ENCODE assay signal across 1 cellular context in genomic region chr16:29745126-29745852, GRCh38.
TF ChIP-seq lines count a peak whose summit lies in the region.

No MANE protein-coding gene starts in this region.

TF ChIP-seq in WTC11, 78 proteins besides CTCF, POLR2A, EP300 and RAD21 (continued from another document):
- TF ChIP-seq ZNF423 (CRISPR knock-in tag; IDR thresholded peaks at IDR 0.05) (no peak), ZNF219 (CRISPR knock-in tag; IDR thresholded peaks at IDR 0.05; ENCODE audit: borderline replicate concordance) (no peak), RELA (CRISPR knock-in tag; IDR thresholded peaks at IDR 0.05; ENCODE audit: borderline replicate concordance) (no peak), ZNF671 (CRISPR knock-in tag; IDR thresholded peaks at IDR 0.05) (0 out of 2 replicates have a peak, but pooled peaks have one; percentile 12), ARID4B (CRISPR knock-in tag; IDR thresholded peaks at IDR 0.05; ENCODE audit: borderline replicate concordance) (no peak), CBFB (CRISPR knock-in tag; IDR thresholded peaks at IDR 0.05; ENCODE audit: low read depth) (0 out of 2 replicates have a peak, but pooled peaks have one; percentile 5), MYBL2 (CRISPR knock-in tag; IDR thresholded peaks at IDR 0.05) (no peak), FOXK1 (CRISPR knock-in tag; IDR thresholded peaks at IDR 0.05) (no peak), ZSCAN18 (CRISPR knock-in tag; IDR thresholded peaks at IDR 0.05) (no peak), MXD4 (CRISPR knock-in tag; IDR thresholded peaks at IDR 0.05; ENCODE audit: borderline replicate concordance) (no peak), NFE2L1 (CRISPR knock-in tag; IDR thresholded peaks at IDR 0.05) (no peak), OVOL2 (CRISPR knock-in tag; IDR thresholded peaks at IDR 0.05; ENCODE audit: borderline replicate concordance) (no peak), ELF4 (CRISPR knock-in tag; IDR thresholded peaks at IDR 0.05; ENCODE audit: low read depth) (no peak), ZNF232 (CRISPR knock-in tag; IDR thresholded peaks at IDR 0.05) (peak; percentile 73), NFATC4 (CRISPR knock-in tag; IDR thresholded peaks at IDR 0.05) (no peak), NR2C2 (CRISPR knock-in tag; IDR thresholded peaks at IDR 0.05) (no peak), ATF2 (CRISPR knock-in tag; IDR thresholded peaks at IDR 0.05; ENCODE audit: borderline replicate concordance, low read depth) (no peak), NR1H2 (CRISPR knock-in tag; IDR thresholded peaks at IDR 0.05) (no peak), ZNF416 (CRISPR knock-in tag; IDR thresholded peaks at IDR 0.05) (no peak), PRRX2 (CRISPR knock-in tag; IDR thresholded peaks at IDR 0.05) (no peak), ATF1 (CRISPR knock-in tag; IDR thresholded peaks at IDR 0.05) (no peak), RORB (CRISPR knock-in tag; IDR thresholded peaks at IDR 0.05) (no peak), TEAD1 (CRISPR knock-in tag; IDR thresholded peaks at IDR 0.05) (no peak), SMAD3 (CRISPR knock-in tag; IDR thresholded peaks at IDR 0.05; ENCODE audit: borderline replicate concordance) (no peak), ATF3 (CRISPR knock-in tag; conservative IDR thresholded peaks at IDR 0.05) (no peak), TP53 (CRISPR knock-in tag; IDR thresholded peaks at IDR 0.05) (no peak; the same call in 1 of the 2 replicates), ZNF121 (CRISPR knock-in tag; IDR thresholded peaks at IDR 0.05) (peak; percentile 95), ESRRA (CRISPR knock-in tag; IDR thresholded peaks at IDR 0.05; ENCODE audit: borderline replicate concordance) (no peak), FOXP1 (CRISPR knock-in tag; IDR thresholded peaks at IDR 0.05; ENCODE audit: borderline replicate concordance) (no peak), ZNF317 (CRISPR knock-in tag; IDR thresholded peaks at IDR 0.05; ENCODE audit: borderline replicate concordance, low read depth) (no peak), GABPB1 (CRISPR knock-in tag; IDR thresholded peaks at IDR 0.05) (no peak), ETV6 (CRISPR knock-in tag; IDR thresholded peaks at IDR 0.05) (no peak)
- TF ChIP-seq, protein P1, sequence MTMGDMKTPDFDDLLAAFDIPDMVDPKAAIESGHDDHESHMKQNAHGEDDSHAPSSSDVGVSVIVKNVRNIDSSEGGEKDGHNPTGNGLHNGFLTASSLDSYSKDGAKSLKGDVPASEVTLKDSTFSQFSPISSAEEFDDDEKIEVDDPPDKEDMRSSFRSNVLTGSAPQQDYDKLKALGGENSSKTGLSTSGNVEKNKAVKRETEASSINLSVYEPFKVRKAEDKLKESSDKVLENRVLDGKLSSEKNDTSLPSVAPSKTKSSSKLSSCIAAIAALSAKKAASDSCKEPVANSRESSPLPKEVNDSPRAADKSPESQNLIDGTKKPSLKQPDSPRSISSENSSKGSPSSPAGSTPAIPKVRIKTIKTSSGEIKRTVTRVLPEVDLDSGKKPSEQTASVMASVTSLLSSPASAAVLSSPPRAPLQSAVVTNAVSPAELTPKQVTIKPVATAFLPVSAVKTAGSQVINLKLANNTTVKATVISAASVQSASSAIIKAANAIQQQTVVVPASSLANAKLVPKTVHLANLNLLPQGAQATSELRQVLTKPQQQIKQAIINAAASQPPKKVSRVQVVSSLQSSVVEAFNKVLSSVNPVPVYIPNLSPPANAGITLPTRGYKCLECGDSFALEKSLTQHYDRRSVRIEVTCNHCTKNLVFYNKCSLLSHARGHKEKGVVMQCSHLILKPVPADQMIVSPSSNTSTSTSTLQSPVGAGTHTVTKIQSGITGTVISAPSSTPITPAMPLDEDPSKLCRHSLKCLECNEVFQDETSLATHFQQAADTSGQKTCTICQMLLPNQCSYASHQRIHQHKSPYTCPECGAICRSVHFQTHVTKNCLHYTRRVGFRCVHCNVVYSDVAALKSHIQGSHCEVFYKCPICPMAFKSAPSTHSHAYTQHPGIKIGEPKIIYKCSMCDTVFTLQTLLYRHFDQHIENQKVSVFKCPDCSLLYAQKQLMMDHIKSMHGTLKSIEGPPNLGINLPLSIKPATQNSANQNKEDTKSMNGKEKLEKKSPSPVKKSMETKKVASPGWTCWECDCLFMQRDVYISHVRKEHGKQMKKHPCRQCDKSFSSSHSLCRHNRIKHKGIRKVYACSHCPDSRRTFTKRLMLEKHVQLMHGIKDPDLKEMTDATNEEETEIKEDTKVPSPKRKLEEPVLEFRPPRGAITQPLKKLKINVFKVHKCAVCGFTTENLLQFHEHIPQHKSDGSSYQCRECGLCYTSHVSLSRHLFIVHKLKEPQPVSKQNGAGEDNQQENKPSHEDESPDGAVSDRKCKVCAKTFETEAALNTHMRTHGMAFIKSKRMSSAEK (CRISPR knock-in tag; IDR thresholded peaks at IDR 0.05; ENCODE audit: borderline replicate concordance) = no peak
- TF ChIP-seq, protein P2, sequence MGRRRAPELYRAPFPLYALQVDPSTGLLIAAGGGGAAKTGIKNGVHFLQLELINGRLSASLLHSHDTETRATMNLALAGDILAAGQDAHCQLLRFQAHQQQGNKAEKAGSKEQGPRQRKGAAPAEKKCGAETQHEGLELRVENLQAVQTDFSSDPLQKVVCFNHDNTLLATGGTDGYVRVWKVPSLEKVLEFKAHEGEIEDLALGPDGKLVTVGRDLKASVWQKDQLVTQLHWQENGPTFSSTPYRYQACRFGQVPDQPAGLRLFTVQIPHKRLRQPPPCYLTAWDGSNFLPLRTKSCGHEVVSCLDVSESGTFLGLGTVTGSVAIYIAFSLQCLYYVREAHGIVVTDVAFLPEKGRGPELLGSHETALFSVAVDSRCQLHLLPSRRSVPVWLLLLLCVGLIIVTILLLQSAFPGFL (CRISPR knock-in tag; IDR thresholded peaks at IDR 0.05; ENCODE audit: borderline replicate concordance) = no peak
- TF ChIP-seq, protein P3, sequence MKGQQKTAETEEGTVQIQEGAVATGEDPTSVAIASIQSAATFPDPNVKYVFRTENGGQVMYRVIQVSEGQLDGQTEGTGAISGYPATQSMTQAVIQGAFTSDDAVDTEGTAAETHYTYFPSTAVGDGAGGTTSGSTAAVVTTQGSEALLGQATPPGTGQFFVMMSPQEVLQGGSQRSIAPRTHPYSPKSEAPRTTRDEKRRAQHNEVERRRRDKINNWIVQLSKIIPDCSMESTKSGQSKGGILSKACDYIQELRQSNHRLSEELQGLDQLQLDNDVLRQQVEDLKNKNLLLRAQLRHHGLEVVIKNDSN (CRISPR knock-in tag; IDR thresholded peaks at IDR 0.05) = no peak
- TF ChIP-seq, protein P4, sequence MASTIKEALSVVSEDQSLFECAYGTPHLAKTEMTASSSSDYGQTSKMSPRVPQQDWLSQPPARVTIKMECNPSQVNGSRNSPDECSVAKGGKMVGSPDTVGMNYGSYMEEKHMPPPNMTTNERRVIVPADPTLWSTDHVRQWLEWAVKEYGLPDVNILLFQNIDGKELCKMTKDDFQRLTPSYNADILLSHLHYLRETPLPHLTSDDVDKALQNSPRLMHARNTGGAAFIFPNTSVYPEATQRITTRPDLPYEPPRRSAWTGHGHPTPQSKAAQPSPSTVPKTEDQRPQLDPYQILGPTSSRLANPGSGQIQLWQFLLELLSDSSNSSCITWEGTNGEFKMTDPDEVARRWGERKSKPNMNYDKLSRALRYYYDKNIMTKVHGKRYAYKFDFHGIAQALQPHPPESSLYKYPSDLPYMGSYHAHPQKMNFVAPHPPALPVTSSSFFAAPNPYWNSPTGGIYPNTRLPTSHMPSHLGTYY (CRISPR knock-in tag; IDR thresholded peaks at IDR 0.05) = no peak
- TF ChIP-seq, protein P5, sequence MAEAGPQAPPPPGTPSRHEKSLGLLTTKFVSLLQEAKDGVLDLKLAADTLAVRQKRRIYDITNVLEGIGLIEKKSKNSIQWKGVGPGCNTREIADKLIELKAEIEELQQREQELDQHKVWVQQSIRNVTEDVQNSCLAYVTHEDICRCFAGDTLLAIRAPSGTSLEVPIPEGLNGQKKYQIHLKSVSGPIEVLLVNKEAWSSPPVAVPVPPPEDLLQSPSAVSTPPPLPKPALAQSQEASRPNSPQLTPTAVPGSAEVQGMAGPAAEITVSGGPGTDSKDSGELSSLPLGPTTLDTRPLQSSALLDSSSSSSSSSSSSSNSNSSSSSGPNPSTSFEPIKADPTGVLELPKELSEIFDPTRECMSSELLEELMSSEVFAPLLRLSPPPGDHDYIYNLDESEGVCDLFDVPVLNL (CRISPR knock-in tag; IDR thresholded peaks at IDR 0.05; ENCODE audit: borderline replicate concordance, low read depth) = no peak
- TF ChIP-seq, protein P6, sequence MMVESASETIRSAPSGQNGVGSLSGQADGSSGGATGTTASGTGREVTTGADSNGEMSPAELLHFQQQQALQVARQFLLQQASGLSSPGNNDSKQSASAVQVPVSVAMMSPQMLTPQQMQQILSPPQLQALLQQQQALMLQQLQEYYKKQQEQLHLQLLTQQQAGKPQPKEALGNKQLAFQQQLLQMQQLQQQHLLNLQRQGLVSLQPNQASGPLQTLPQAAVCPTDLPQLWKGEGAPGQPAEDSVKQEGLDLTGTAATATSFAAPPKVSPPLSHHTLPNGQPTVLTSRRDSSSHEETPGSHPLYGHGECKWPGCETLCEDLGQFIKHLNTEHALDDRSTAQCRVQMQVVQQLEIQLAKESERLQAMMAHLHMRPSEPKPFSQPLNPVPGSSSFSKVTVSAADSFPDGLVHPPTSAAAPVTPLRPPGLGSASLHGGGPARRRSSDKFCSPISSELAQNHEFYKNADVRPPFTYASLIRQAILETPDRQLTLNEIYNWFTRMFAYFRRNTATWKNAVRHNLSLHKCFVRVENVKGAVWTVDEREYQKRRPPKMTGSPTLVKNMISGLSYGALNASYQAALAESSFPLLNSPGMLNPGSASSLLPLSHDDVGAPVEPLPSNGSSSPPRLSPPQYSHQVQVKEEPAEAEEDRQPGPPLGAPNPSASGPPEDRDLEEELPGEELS (CRISPR knock-in tag; IDR thresholded peaks at IDR 0.05) = no peak
- TF ChIP-seq, protein P7, sequence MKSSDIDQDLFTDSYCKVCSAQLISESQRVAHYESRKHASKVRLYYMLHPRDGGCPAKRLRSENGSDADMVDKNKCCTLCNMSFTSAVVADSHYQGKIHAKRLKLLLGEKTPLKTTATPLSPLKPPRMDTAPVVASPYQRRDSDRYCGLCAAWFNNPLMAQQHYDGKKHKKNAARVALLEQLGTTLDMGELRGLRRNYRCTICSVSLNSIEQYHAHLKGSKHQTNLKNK (CRISPR knock-in tag; IDR thresholded peaks at IDR 0.05) = no peak
- TF ChIP-seq, protein P8, sequence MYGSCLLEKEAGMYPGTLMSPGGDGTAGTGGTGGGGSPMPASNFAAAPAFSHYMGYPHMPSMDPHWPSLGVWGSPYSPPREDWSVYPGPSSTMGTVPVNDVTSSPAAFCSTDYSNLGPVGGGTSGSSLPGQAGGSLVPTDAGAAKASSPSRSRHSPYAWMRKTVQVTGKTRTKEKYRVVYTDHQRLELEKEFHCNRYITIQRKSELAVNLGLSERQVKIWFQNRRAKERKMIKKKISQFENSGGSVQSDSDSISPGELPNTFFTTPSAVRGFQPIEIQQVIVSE (CRISPR knock-in tag; IDR thresholded peaks at IDR 0.05; ENCODE audit: borderline replicate concordance) = no peak
